8 cellular contexts compared by ENCODE assay signal in the genomic region with DNA sequence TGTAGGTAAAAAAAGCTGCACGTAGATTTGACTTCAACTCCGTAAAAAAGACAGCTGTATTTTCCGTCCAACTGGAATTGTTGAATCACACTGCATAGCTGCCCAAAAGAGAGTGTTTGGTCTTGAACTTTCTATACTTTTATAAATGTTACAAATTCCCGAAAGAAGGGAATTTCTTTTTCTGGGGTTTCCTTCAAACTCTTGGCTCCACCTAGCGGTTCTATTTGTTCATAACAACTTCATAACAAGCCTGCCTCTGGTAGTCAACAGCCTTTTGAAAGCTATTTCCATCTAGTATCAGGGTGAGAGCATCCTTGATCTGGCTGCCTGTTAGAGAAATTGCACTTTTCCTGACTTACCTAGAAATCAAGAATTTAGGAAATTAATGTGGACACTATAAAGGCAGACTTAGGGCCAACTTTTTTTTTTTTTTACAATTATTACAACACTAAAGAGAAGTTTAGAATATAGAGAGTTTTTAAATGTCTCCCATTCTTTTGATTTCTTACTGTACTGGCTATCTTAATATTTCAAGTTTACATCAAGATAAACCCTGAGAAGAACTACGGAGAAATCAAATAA. TPM values are rescaled to one million over a fixed set of nuclear protein-coding genes. Genes with fewer than 3 reads are reported as not detected.
DNase-seq lines count a peak whose midpoint lies in the region; ATAC-seq, FAIRE-seq and TF ChIP-seq lines count a peak whose summit lies in the region.

No MANE protein-coding gene starts in this region.

- TF ChIP-seq CTCF in heart left ventricle (IDR thresholded peaks at IDR 0.05), result peak; percentile 66 to 83 (median 77)

- no peak overlapping the region for H3K4me3 ChIP-seq in BLaER1
- no peak overlapping the region for H3K4me3 ChIP-seq in heart left ventricle

- H4K20me1 ChIP-seq in BLaER1, result no peaks in the 10 kb centered on the region

- H3K27me3 Mint-ChIP-seq in activated naive CD8-positive, alpha-beta T cell treated with anti-CD3 and anti-CD28 coated beads for 36 hours, result no peaks in the 10 kb centered on the region

- peak; percentile 14 for DNase-seq in GM18507 (ENCODE audit: extremely low spot score, insufficient read length, low read depth)
- peak; percentile 15 for DNase-seq in NCI-H226
- DNase-seq in activated naive CD8-positive, alpha-beta T cell treated with anti-CD3 and anti-CD28 coated beads for 36 hours, result no peak
- no peak for DNase-seq in heart left ventricle
- peak; percentile 26 for DNase-seq in pulmonary artery endothelial cell (ENCODE audit: low read depth, low spot score)
- no peak for DNase-seq in mesenteric fat pad (ENCODE audit: low spot score)

- no peaks in the 10 kb centered on the region for H3K9me3 Mint-ChIP-seq in activated naive CD8-positive, alpha-beta T cell treated with anti-CD3 and anti-CD28 coated beads for 36 hours

- H3K36me3 Mint-ChIP-seq in activated naive CD8-positive, alpha-beta T cell treated with anti-CD3 and anti-CD28 coated beads for 36 hours, result peaks cover 3% of the 10 kb centered on the region

- WGBS in heart left ventricle, 4 donors, result 33 to 42% (median 36%) methylated on average over 6 of the region's 6 CpGs

- peak overlapping the region; percentile 60 for H3K27ac Mint-ChIP-seq in activated naive CD8-positive, alpha-beta T cell treated with anti-CD3 and anti-CD28 coated beads for 36 hours

- peak; percentile 79 for FAIRE-seq in GM18507 (lab: Jason Lieb, UNC)

- ATAC-seq in heart left ventricle, result peak in 2 of 4 donors; percentile 18 to 51
- ATAC-seq in HG03139 (IDR thresholded peaks at IDR 0.05; ENCODE audit: unreplicated experiment), result no peak

- H3K4me2 ChIP-seq in BLaER1, result peak overlapping the region; percentile 22; the same call in 1 of the 2 replicates

- no peak for TF ChIP-seq POLR2A in heart left ventricle (IDR thresholded peaks at IDR 0.05)

- H3K9ac ChIP-seq in BLaER1, result no peak overlapping the region

- intact Hi-C loops in heart left ventricle (cut with DNase I), result loop anchor here (2.0 to 10.0 kb wide), 17 partner anchors 63 to 538 kb away; a partner anchor contains a TSS

- H3K36me3 ChIP-seq in BLaER1, result no peaks in the 10 kb centered on the region
- H3K36me3 ChIP-seq in heart left ventricle, result peaks cover 0 to 10% (median 2%) of the 10 kb centered on the region in 9 donors

- peaks cover 40% of the 10 kb centered on the region for H3K4me1 Mint-ChIP-seq in activated naive CD8-positive, alpha-beta T cell treated with anti-CD3 and anti-CD28 coated beads for 36 hours

- no peaks in the 10 kb centered on the region for H3K27me3 ChIP-seq in BLaER1
- H3K27me3 ChIP-seq in heart left ventricle, result no peaks in the 10 kb centered on the region

- H3K27ac ChIP-seq in BLaER1, result peak overlapping the region; percentile 20; the same call in 1 of the 2 replicates
- no peak overlapping the region for H3K27ac ChIP-seq in heart left ventricle

- no peaks in the 10 kb centered on the region for H3K9me3 ChIP-seq in BLaER1
- H3K9me3 ChIP-seq in heart left ventricle, result no peaks in the 10 kb centered on the region

- peaks cover 35% of the 10 kb centered on the region for H3K4me1 ChIP-seq in BLaER1
- H3K4me1 ChIP-seq in heart left ventricle, result peaks cover 0 to 20% (median 8%) of the 10 kb centered on the region in 12 donors

- no peak overlapping the region for H3K4me3 Mint-ChIP-seq in activated naive CD8-positive, alpha-beta T cell treated with anti-CD3 and anti-CD28 coated beads for 36 hours

RNA-seq across cellular contexts. Expression of a gene that starts 48.1 kb away (rescaled TPM):
- total RNA-seq in activated naive CD8-positive, alpha-beta T cell treated with anti-CD3 and anti-CD28 coated beads for 36 hours, result 10 to 100 TPM; 23.2 to 24.2 TPM
- 10 to 100 TPM; 16.1 to 29.8 (median 26.8) TPM for total RNA-seq in heart left ventricle
- polyA plus RNA-seq in heart left ventricle, result 10 to 100 TPM in 1 of 2 donors, 1 to 10 TPM in 1; 7.8 to 21.2 TPM
- total RNA-seq in pulmonary artery endothelial cell, result 27.4 and 31.3 TPM in 2 replicates
- total RNA-seq in mesenteric fat pad, result 20.4 TPM

Comparison
In these comparisons a context has a peak if more than half of its experiments do, and no peak if none do; other contexts are left out.
1. DNase-seq: peak in GM18507 (single experiment), NCI-H226 (single experiment) and pulmonary artery endothelial cell (single experiment); none in activated naive CD8-positive, alpha-beta T cell treated with anti-CD3 and anti-CD28 coated beads for 36 hours (single experiment), heart left ventricle (0 of 5) and mesenteric fat pad (single experiment).